ENCODE assay signal across 1 cellular context in genomic region chr2:126645211-126645618, GRCh38.
TF ChIP-seq lines count a peak whose summit lies in the region.

No MANE protein-coding gene starts in this region.

TF ChIP-seq in K562, 482 proteins besides CTCF, POLR2A, EP300 and RAD21 (continued from another document and continues in another):
- TF ChIP-seq E2F8 (IDR thresholded peaks at IDR 0.05; ENCODE audit: low read depth, partially characterized antibody), result no peak
- TF ChIP-seq MAFK (IDR thresholded peaks at IDR 0.05; ENCODE audit: low read length), result no peak
- no peak for TF ChIP-seq RREB1 (CRISPR knock-in tag; IDR thresholded peaks at IDR 0.05)
- no peak for TF ChIP-seq NFXL1 (CRISPR knock-in tag; IDR thresholded peaks at IDR 0.05)
- TF ChIP-seq TCF3 (CRISPR knock-in tag; IDR thresholded peaks at IDR 0.05), result peak; percentile 97
- TF ChIP-seq NBN (IDR thresholded peaks at IDR 0.05; ENCODE audit: low read depth), result peak; percentile 82; the same call in 1 of the 2 replicates
- no peak for TF ChIP-seq RAD51 (IDR thresholded peaks at IDR 0.05; ENCODE audit: borderline replicate concordance, low read depth)
- TF ChIP-seq SMAD4 (CRISPR knock-in tag; conservative IDR thresholded peaks at IDR 0.05), result peak; percentile 92
- no peak for TF ChIP-seq ETV1 (tag; conservative IDR thresholded peaks at IDR 0.05; ENCODE audit: low read depth)
- TF ChIP-seq ELF1 (tag; IDR thresholded peaks at IDR 0.05), result no peak
- no peak for TF ChIP-seq ETV5 (CRISPR knock-in tag; IDR thresholded peaks at IDR 0.05; ENCODE audit: low read depth)
- TF ChIP-seq CBX5 (IDR thresholded peaks at IDR 0.05; ENCODE audit: borderline replicate concordance, low read depth), result peak; percentile 47; the same call in 1 of the 2 replicates
- no peak for TF ChIP-seq FOXP4 (CRISPR knock-in tag; IDR thresholded peaks at IDR 0.05; ENCODE audit: borderline replicate concordance)
- 0 out of 2 replicates have a peak, but pooled peaks have one; percentile 6 for TF ChIP-seq RFX1 (IDR thresholded peaks at IDR 0.05)
- TF ChIP-seq SNAPC5 (CRISPR knock-in tag; IDR thresholded peaks at IDR 0.05), result no peak
- no peak for TF ChIP-seq HNRNPUL1 (IDR thresholded peaks at IDR 0.05; ENCODE audit: low read length)
- no peak for TF ChIP-seq ZNF23 (CRISPR knock-in tag; IDR thresholded peaks at IDR 0.05)
- TF ChIP-seq ELK3 (CRISPR knock-in tag; IDR thresholded peaks at IDR 0.05), result no peak
- TF ChIP-seq ZBED1 (IDR thresholded peaks at IDR 0.05), result peak; percentile 57; the same call in 1 of the 2 replicates
- TF ChIP-seq HINFP (tag; conservative IDR thresholded peaks at IDR 0.05; ENCODE audit: low read depth), result no peak
- TF ChIP-seq HLTF (IDR thresholded peaks at IDR 0.05), result no peak
- TF ChIP-seq ZMIZ1 (IDR thresholded peaks at IDR 0.05; ENCODE audit: low read depth in 2 of 2, low read length in 2 of 2), result 0 out of 4 replicates have a peak, but pooled peaks of 1 of the 2 experiments have one; percentile 36
- TF ChIP-seq TGIF2 (CRISPR knock-in tag; IDR thresholded peaks at IDR 0.05), result no peak
- TF ChIP-seq U2AF1 (optimal IDR thresholded peaks at IDR 0.05; ENCODE audit: low read depth, low read length), result no peak
- no peak for TF ChIP-seq ZBTB1 (CRISPR knock-in tag; IDR thresholded peaks at IDR 0.05; ENCODE audit: borderline replicate concordance, low read depth)
- no peak for TF ChIP-seq PTBP1 (IDR thresholded peaks at IDR 0.05; ENCODE audit: low read depth, low read length)
- peak; percentile 71 to 87; a peak in 3 of 4 replicates for TF ChIP-seq TBL1XR1 (IDR thresholded peaks at IDR 0.05; ENCODE audit: low read length in 2 of 2)
- peak; percentile 30; the same call in 1 of the 2 replicates for TF ChIP-seq MYC (IDR thresholded peaks at IDR 0.05; ENCODE audit: low read depth, low read length)
- TF ChIP-seq MYC (CRISPR knock-in tag; IDR thresholded peaks at IDR 0.05; ENCODE audit: borderline replicate concordance, low read depth), result no peak
- TF ChIP-seq POU5F1 (IDR thresholded peaks at IDR 0.05; ENCODE audit: borderline replicate concordance, low read depth, low read length, partially characterized antibody), result no peak
- no peak for TF ChIP-seq EWSR1 (IDR thresholded peaks at IDR 0.05; ENCODE audit: borderline replicate concordance, low read depth, partially characterized antibody)
- no peak for TF ChIP-seq ZNF518B (CRISPR knock-in tag; IDR thresholded peaks at IDR 0.05)
- TF ChIP-seq STAT6 (CRISPR knock-in tag; IDR thresholded peaks at IDR 0.05), result no peak
- TF ChIP-seq ZFPM2 (CRISPR knock-in tag; IDR thresholded peaks at IDR 0.05), result no peak
